Comparison of ENCODE assay signal across 12 cellular contexts in the genomic region with DNA sequence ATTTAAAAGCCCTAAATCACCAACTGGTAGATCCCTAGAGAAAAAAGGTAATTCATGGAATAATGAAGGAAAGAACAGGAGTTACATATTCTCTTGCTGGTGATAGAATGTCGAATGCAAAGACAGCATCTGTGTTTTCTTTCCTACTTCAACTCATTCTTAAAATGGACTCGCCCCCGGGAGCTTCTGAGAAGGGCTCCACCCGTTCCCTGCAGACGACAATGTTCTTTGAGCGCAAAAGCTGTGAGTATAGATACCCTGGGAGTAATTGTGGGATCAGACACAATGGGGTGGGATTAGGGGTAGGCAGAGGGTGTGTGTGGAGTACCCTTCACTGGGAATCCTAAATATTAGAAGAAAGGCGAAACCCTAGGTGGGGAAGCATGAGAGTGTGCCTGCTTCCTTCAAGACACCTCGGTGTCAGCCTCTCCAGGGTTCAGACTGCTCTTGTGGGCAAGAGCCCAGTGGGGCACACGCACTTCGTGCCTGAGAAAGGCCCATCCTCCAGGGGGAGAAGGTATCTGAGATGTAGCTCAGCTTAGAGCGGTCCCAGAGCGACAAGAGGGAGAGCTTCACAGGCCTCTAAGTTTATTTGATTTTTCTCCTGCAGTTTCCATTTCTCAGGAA.
DNase-seq lines count a peak whose midpoint lies in the region; ATAC-seq and TF ChIP-seq lines count a peak whose summit lies in the region.
"Had no signal": no experiment of that assay in that cellular context is flagged by ENCODE, and none has a peak within 500 bp of the region (broad histone marks: within the 10 kb centered on the region; RNA-seq: fewer than 3 reads in every experiment).

No MANE protein-coding gene starts in this region.

- H3K4me1 ChIP-seq in skeletal muscle satellite cell (ENCODE audit: control insufficient read depth, insufficient read depth, low read length) (peaks cover 23% of the 10 kb centered on the region), esophagus squamous epithelium (peaks cover 9 to 31% (median 15%) of the 10 kb centered on the region in 3 donors)
- H3K4me1 ChIP-seq: BLaER1 treated with 17β-estradiol and CSF1 and Interleukin-3, amounts not matched to agents 10 nM and 100 nM had no signal

- peak overlapping the region; percentile 98 for H3K4me2 ChIP-seq in skeletal muscle satellite cell (ENCODE audit: low read length)
- H3K4me2 ChIP-seq: BLaER1 treated with 17β-estradiol and CSF1 and Interleukin-3, amounts not matched to agents 10 nM and 100 nM had no signal

- TF ChIP-seq POLR2A in esophagus squamous epithelium (IDR thresholded peaks at IDR 0.05), result no peak

- peaks cover 23% of the 10 kb centered on the region for H3K4me1 Mint-ChIP-seq in activated T-cell treated with anti-CD3 and anti-CD28 coated beads, Interleukin-2, amount 50 U/mL, for 4 hours (ENCODE audit: low read depth)
- peaks cover 32% of the 10 kb centered on the region for H3K4me1 Mint-ChIP-seq in activated CD4-positive, alpha-beta memory T cell treated with anti-CD3 and anti-CD28 coated beads, Interleukin-2, amount 10 ng/mL, durations not matched to agents 7 days and 5 days

- ATAC-seq in activated T-cell treated with anti-CD3 and anti-CD28 coated beads, Interleukin-2, amount 50 U/mL, for 4 hours, result no peak
- ATAC-seq in GM19395 (IDR thresholded peaks at IDR 0.05; ENCODE audit: unreplicated experiment), result no peak
- ATAC-seq: HCT116 had no signal

- no peak overlapping the region for H3K27ac Mint-ChIP-seq in activated CD4-positive, alpha-beta memory T cell treated with anti-CD3 and anti-CD28 coated beads, Interleukin-2, amount 10 ng/mL, durations not matched to agents 7 days and 5 days

- H3K36me3 ChIP-seq in skeletal muscle satellite cell (ENCODE audit: insufficient read depth, low read length) (peaks cover 4% of the 10 kb centered on the region), esophagus squamous epithelium (no peaks in the 10 kb centered on the region)
- H3K36me3 ChIP-seq: BLaER1 treated with 17β-estradiol and CSF1 and Interleukin-3, amounts not matched to agents 10 nM and 100 nM had no signal

- H3K9ac ChIP-seq in skeletal muscle satellite cell (ENCODE audit: low read depth, low read length), result peak overlapping the region; percentile 82
- H3K9ac ChIP-seq: BLaER1 treated with 17β-estradiol and CSF1 and Interleukin-3, amounts not matched to agents 10 nM and 100 nM had no signal

- H3K9me3 ChIP-seq in skeletal muscle satellite cell (replicated peaks; ENCODE audit: low read length) (no peaks in the 10 kb centered on the region), esophagus squamous epithelium (no peaks in the 10 kb centered on the region)

- H3K27ac ChIP-seq in esophagus squamous epithelium, result no peak overlapping the region
- H3K27ac ChIP-seq: BLaER1 treated with 17β-estradiol and CSF1 and Interleukin-3, amounts not matched to agents 10 nM and 100 nM; SK-N-MC had no signal

- H3K36me3 Mint-ChIP-seq in activated T-cell treated with anti-CD3 and anti-CD28 coated beads, Interleukin-2, amount 50 U/mL, for 4 hours (ENCODE audit: insufficient read depth), result no peaks in the 10 kb centered on the region
- H3K36me3 Mint-ChIP-seq in activated CD4-positive, alpha-beta memory T cell treated with anti-CD3 and anti-CD28 coated beads, Interleukin-2, amount 10 ng/mL, durations not matched to agents 7 days and 5 days (ENCODE audit: low read depth), result no peaks in the 10 kb centered on the region

- DNase-seq in activated T-cell treated with anti-CD3 and anti-CD28 coated beads, Interleukin-2, amount 50 U/mL, for 4 hours, result no peak
- DNase-seq in activated T-cell treated with anti-CD3 and anti-CD28 coated beads, Interleukin-2, amount 50 U/mL, for 1 hour, result no peak
- DNase-seq in activated CD4-positive, alpha-beta memory T cell treated with anti-CD3 and anti-CD28 coated beads, Interleukin-2, amount 10 ng/mL, durations not matched to agents 7 days and 5 days, result no peak
- DNase-seq in fibroblast of pulmonary artery (ENCODE audit: low read depth) (no peak), esophagus squamous epithelium (lab: John Stamatoyannopoulos, UW) (no peak)
- no peak for DNase-seq in activated CD4-positive, alpha-beta T cell treated with anti-CD3 and anti-CD28 coated beads, Interleukin-2, amount 50 U/mL, for 1 hour
- DNase-seq: NCI-H510A had no signal

- H3K4me3 ChIP-seq in fibroblast of pulmonary artery (replicated peaks; ENCODE audit: low read depth, low read length) (peak overlapping the region; percentile 66), skeletal muscle satellite cell (ENCODE audit: low read length) (peak overlapping the region; percentile 89), esophagus squamous epithelium (no peak overlapping the region)
- H3K4me3 ChIP-seq: BLaER1 treated with 17β-estradiol and CSF1 and Interleukin-3, amounts not matched to agents 10 nM and 100 nM had no signal

- intact Hi-C loops in esophagus squamous epithelium (cut with DNase I), result no loop called here

- peaks cover 60% of the 10 kb centered on the region for H3K27me3 Mint-ChIP-seq in activated T-cell treated with anti-CD3 and anti-CD28 coated beads, Interleukin-2, amount 50 U/mL, for 4 hours (ENCODE audit: low read depth)
- H3K27me3 Mint-ChIP-seq in activated CD4-positive, alpha-beta memory T cell treated with anti-CD3 and anti-CD28 coated beads, Interleukin-2, amount 10 ng/mL, durations not matched to agents 7 days and 5 days, result peaks cover 56% of the 10 kb centered on the region

- H3K4me3 Mint-ChIP-seq in activated T-cell treated with anti-CD3 and anti-CD28 coated beads, Interleukin-2, amount 50 U/mL, for 4 hours, result peak overlapping the region; percentile 6
- peak overlapping the region; percentile 66 for H3K4me3 Mint-ChIP-seq in activated CD4-positive, alpha-beta memory T cell treated with anti-CD3 and anti-CD28 coated beads, Interleukin-2, amount 10 ng/mL, durations not matched to agents 7 days and 5 days

- peaks cover under 1% of the 10 kb centered on the region for H3K27me3 ChIP-seq in skeletal muscle satellite cell (ENCODE audit: control insufficient read depth, insufficient read depth, low read length)
- H3K27me3 ChIP-seq in esophagus squamous epithelium, result peaks cover 8 to 76% (median 22%) of the 10 kb centered on the region in 4 donors

- CTCF ChIA-PET in activated CD4-positive, alpha-beta memory T cell treated with anti-CD3 and anti-CD28 coated beads, Interleukin-2, amount 10 ng/mL, durations not matched to agents 7 days and 5 days (lab: Charles Lee), result no interaction called here

- TF ChIP-seq CTCF in fibroblast of pulmonary artery (IDR thresholded peaks at IDR 0.05; ENCODE audit: low read length, missing control alignments), result no peak
- no peak for TF ChIP-seq CTCF in esophagus squamous epithelium (IDR thresholded peaks at IDR 0.05)

- no peaks in the 10 kb centered on the region for H3K9me3 Mint-ChIP-seq in activated T-cell treated with anti-CD3 and anti-CD28 coated beads, Interleukin-2, amount 50 U/mL, for 4 hours
- no peaks in the 10 kb centered on the region for H3K9me3 Mint-ChIP-seq in activated CD4-positive, alpha-beta memory T cell treated with anti-CD3 and anti-CD28 coated beads, Interleukin-2, amount 10 ng/mL, durations not matched to agents 7 days and 5 days

- WGBS in esophagus squamous epithelium, 2 donors, result 39 to 40% methylated on average over 11 to 12 of the region's 12 CpGs

- POLR2A ChIA-PET in activated CD4-positive, alpha-beta memory T cell treated with anti-CD3 and anti-CD28 coated beads, Interleukin-2, amount 10 ng/mL, durations not matched to agents 7 days and 5 days (lab: Charles Lee), result interaction anchor here (2.6 kb wide), 1 partner anchor 123 kb away, joined by 7 read pairs; a partner anchor contains a TSS

Comparison
In these comparisons a context has a peak if more than half of its experiments do, and no peak if none do; other contexts are left out.
1. H3K4me3 ChIP-seq: peak in fibroblast of pulmonary artery (single experiment) and skeletal muscle satellite cell (single experiment); none in esophagus squamous epithelium (0 of 4).